ENCODE assay signal across 1 cellular context in the genomic region with DNA sequence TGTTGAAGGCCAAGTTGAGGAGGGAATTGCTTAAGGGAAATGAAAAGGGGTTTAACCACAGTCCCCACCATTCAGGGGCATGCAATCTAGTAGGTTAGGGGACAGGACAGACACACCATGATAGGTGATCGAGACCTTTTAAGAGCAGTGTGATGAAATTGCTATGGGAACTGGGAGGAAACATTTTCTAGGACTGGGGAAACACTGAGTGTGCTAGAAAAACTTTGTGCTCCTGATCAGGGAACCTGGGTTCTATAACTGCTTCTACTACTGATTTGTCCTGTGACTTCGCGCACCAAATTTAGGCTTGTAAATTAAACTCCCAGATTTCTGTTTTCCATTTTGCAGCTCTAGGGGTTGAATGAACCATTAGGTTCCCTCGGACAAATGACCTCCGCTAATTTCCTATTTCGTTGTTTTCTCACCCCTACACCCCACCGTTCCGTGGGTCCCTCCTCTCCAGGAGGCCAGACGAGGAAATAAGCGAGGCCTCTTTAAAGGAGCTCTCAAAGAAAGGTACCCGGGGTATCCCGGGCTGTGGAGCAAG.
TF ChIP-seq lines count a peak whose summit lies in the region.

No MANE protein-coding gene starts in this region.

TF ChIP-seq in WTC11, 78 proteins besides CTCF, POLR2A, EP300 and RAD21 (continued from another document):
- TF ChIP-seq, protein P1, sequence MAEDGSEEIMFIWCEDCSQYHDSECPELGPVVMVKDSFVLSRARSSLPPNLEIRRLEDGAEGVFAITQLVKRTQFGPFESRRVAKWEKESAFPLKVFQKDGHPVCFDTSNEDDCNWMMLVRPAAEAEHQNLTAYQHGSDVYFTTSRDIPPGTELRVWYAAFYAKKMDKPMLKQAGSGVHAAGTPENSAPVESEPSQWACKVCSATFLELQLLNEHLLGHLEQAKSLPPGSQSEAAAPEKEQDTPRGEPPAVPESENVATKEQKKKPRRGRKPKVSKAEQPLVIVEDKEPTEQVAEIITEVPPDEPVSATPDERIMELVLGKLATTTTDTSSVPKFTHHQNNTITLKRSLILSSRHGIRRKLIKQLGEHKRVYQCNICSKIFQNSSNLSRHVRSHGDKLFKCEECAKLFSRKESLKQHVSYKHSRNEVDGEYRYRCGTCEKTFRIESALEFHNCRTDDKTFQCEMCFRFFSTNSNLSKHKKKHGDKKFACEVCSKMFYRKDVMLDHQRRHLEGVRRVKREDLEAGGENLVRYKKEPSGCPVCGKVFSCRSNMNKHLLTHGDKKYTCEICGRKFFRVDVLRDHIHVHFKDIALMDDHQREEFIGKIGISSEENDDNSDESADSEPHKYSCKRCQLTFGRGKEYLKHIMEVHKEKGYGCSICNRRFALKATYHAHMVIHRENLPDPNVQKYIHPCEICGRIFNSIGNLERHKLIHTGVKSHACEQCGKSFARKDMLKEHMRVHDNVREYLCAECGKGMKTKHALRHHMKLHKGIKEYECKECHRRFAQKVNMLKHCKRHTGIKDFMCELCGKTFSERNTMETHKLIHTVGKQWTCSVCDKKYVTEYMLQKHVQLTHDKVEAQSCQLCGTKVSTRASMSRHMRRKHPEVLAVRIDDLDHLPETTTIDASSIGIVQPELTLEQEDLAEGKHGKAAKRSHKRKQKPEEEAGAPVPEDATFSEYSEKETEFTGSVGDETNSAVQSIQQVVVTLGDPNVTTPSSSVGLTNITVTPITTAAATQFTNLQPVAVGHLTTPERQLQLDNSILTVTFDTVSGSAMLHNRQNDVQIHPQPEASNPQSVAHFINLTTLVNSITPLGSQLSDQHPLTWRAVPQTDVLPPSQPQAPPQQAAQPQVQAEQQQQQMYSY (CRISPR knock-in tag; IDR thresholded peaks at IDR 0.05) = no peak; the same call in 1 of the 2 replicates
